In the genomic region with DNA sequence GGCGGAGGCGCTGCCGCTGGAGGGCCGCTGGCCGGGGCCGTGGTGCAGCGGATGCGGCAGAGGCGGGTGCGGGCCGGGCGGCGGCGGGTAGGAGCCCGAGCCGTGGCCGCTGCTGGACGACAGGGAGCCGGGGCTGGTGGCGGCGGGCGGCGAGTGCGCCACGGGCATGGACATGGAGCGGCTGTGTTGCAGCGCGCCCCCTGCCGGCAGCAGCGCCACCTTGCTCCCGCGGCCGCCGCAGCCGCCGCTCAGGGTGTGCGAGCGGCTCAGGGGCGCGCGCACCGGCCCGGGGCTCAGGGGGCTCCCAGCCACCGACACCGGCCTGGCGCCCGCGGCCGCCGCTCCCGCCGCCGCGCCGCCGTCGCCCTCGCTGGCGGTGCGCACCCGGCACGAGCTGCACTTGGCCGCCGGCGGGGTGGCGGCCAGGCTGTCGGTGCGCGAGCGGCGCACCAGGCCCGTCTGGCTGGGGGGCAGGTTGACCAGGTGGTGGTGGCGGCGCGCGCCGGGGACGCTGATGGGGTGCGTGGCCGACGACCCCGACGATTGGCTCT, we compare ENCODE assay signal across 8 cellular contexts. TPM values are rescaled to one million over a fixed set of nuclear protein-coding genes. Genes with fewer than 3 reads are reported as not detected.
DNase-seq lines count a peak whose midpoint lies in the region; ATAC-seq and TF ChIP-seq lines count a peak whose summit lies in the region.

No MANE protein-coding gene starts in this region.

- peak; percentile 21 to 54 for ATAC-seq in natural killer cell treated with Interleukin-12 subunit alpha and Interleukin-12 subunit beta and Interleukin-15 and Interleukin-18, amount 100 ng/mL, for 72 hours
- no peak for ATAC-seq in HG02970 (IDR thresholded peaks at IDR 0.05; ENCODE audit: low FRiP score, unreplicated experiment)

- no TSS peak for BruUV-seq in PC-9 (replicated peaks; lab: Mats Ljungman, UMichigan)

- peaks cover 31% of the 10 kb centered on the region for H3K36me3 ChIP-seq in PC-9 (ENCODE audit: low read depth)

- no peak overlapping the region for H3K27ac Mint-ChIP-seq in natural killer cell treated with Interleukin-12 subunit alpha and Interleukin-12 subunit beta and Interleukin-15 and Interleukin-18, amount 100 ng/mL, for 72 hours

- H3K4me3 ChIP-seq in PC-9 (peak overlapping the region; percentile 100), foreskin fibroblast (ENCODE audit: low read depth in 1 of 2, low read length in 2 of 2) (peak overlapping the region; percentile 56 to 72)

- H3K79me2 ChIP-seq in PC-9 (ENCODE audit: low read depth) = peaks cover 82% of the 10 kb centered on the region

- no peaks in the 10 kb centered on the region for H3K9me3 ChIP-seq in PC-9 (ENCODE audit: insufficient read depth, low read depth)

- no peaks in the 10 kb centered on the region for H3K9me3 Mint-ChIP-seq in natural killer cell treated with Interleukin-12 subunit alpha and Interleukin-12 subunit beta and Interleukin-15 and Interleukin-18, amount 100 ng/mL, for 72 hours

- H3K27ac ChIP-seq in 22Rv1 (peak overlapping the region; percentile 90), PC-9 (peak overlapping the region; percentile 83), temporal lobe (ENCODE audit: low read depth, low read length) (peak overlapping the region; percentile 69)

- H4K20me1 ChIP-seq in PC-9 (ENCODE audit: insufficient read depth) = peaks cover 40% of the 10 kb centered on the region

- intact Hi-C loops in PC-9 (cut with micrococcal nuclease; ENCODE audit: unreplicated experiment) = loop anchor here (2.0 to 10.0 kb wide), 2 partner anchors 660 to 824 kb away; no protein-coding TSS in a partner anchor

- POLR2A ChIA-PET in PC-9 (lab: Charles Lee; ENCODE audit: unreplicated experiment) = no interaction called here

- TF ChIP-seq CTCF in 22Rv1 (IDR thresholded peaks at IDR 0.05) (peak; percentile 88), PC-9 (conservative IDR thresholded peaks at IDR 0.05) (no peak), foreskin fibroblast (IDR thresholded peaks at IDR 0.05; ENCODE audit: low read depth, low read length) (peak; percentile 19)

- peak; percentile 40 for DNase-seq in GOT3 (lab: John Stamatoyannopoulos, UW)
- peak; percentile 61 to 81 for DNase-seq in PC-9
- peak; percentile 57 for DNase-seq in activated gamma-delta T cell treated with Interleukin-2 at 50 U/mL for 16 hours
- DNase-seq in foreskin fibroblast = peak; percentile 77 to 94
- DNase-seq in natural killer cell treated with Interleukin-12 subunit alpha and Interleukin-12 subunit beta and Interleukin-15 and Interleukin-18, amount 100 ng/mL, for 72 hours (ENCODE audit: low spot score) = peak; percentile 66

- H3K4me3 Mint-ChIP-seq in natural killer cell treated with Interleukin-12 subunit alpha and Interleukin-12 subunit beta and Interleukin-15 and Interleukin-18, amount 100 ng/mL, for 72 hours = peak overlapping the region; percentile 30

- CTCF ChIA-PET in PC-9 (lab: Charles Lee) = no interaction called here

- H3K4me1 ChIP-seq in PC-9 (replicated peaks; ENCODE audit: insufficient read depth) = peaks cover 21% of the 10 kb centered on the region

- no peak overlapping the region for H2AFZ ChIP-seq in PC-9

- no peaks in the 10 kb centered on the region for H3K27me3 ChIP-seq in PC-9 (ENCODE audit: insufficient read depth, low read depth)

- peaks cover 19 to 22% of the 10 kb centered on the region in 2 donors for H3K4me1 Mint-ChIP-seq in natural killer cell treated with Interleukin-12 subunit alpha and Interleukin-12 subunit beta and Interleukin-15 and Interleukin-18, amount 100 ng/mL, for 72 hours (ENCODE audit: low read depth in 2 of 2)

- H3K4me2 ChIP-seq in PC-9 = peak overlapping the region; percentile 95

- no peaks in the 10 kb centered on the region for H3K9me2 ChIP-seq in PC-9 (ENCODE audit: insufficient read depth)

- H3K27me3 Mint-ChIP-seq in natural killer cell treated with Interleukin-12 subunit alpha and Interleukin-12 subunit beta and Interleukin-15 and Interleukin-18, amount 100 ng/mL, for 72 hours = peaks cover 6 to 14% of the 10 kb centered on the region in 2 donors

- peaks cover 13% of the 10 kb centered on the region for H3F3A ChIP-seq in PC-9 (ENCODE audit: insufficient read depth, low read depth)

- H3K36me3 Mint-ChIP-seq in natural killer cell treated with Interleukin-12 subunit alpha and Interleukin-12 subunit beta and Interleukin-15 and Interleukin-18, amount 100 ng/mL, for 72 hours = no peaks in the 10 kb centered on the region

RNA-seq across cellular contexts. Expression of gene IRS2, which starts 1.7 kb away (rescaled TPM):
- total RNA-seq in PC-9 (2021) (31.3 and 39.2 TPM in 2 replicates), temporal lobe (16.7 TPM)
- total RNA-seq in natural killer cell treated with Interleukin-12 subunit alpha and Interleukin-12 subunit beta and Interleukin-15 and Interleukin-18, amount 100 ng/mL, for 72 hours = 1 to 10 TPM in 1 of 2 donors, under 1 TPM in 1; 0.95 to 1.1 TPM
